Comparison of ENCODE assay signal across 18 cellular contexts in genomic region chr6:33373950-33374349, GRCh38. TPM values are rescaled to one million over a fixed set of nuclear protein-coding genes. Genes with fewer than 3 reads are reported as not detected.
DNase-seq lines count a peak whose midpoint lies in the region; ATAC-seq and TF ChIP-seq lines count a peak whose summit lies in the region.
"Had no signal": no experiment of that assay in that cellular context is flagged by ENCODE, and none has a peak within 500 bp of the region (broad histone marks: within the 10 kb centered on the region; RNA-seq: fewer than 3 reads in every experiment).

No MANE protein-coding gene starts in this region.

- peak overlapping the region; percentile 35 for H3K4me3 Mint-ChIP-seq in natural killer cell
- H3K4me3 Mint-ChIP-seq: activated CD4-positive, alpha-beta T cell treated with anti-CD3 and anti-CD28 coated beads for 36 hours had no signal

- H3K27ac Mint-ChIP-seq in natural killer cell, result peak overlapping the region; percentile 85 to 91
- H3K27ac Mint-ChIP-seq: activated CD4-positive, alpha-beta T cell treated with anti-CD3 and anti-CD28 coated beads for 36 hours had no signal

- TF ChIP-seq EP300 in upper lobe of left lung (IDR thresholded peaks at IDR 0.05), result no peak
- TF ChIP-seq EP300 in transverse colon (IDR thresholded peaks at IDR 0.05; ENCODE audit: low read depth), result no peak

- in situ Hi-C loops in mammary epithelial cell (cut with MboI; ENCODE audit: low sequenced_read_pairs in 2 of 2) (no loop called here), transverse colon (cut with MboI; ENCODE audit: low pct_ligation_motif_present in 1 of 4, low pct_unique_long_range_greater_than_20kb in 1 of 4, low sequenced_read_pairs in 3 of 4) (no loop called here)

- BruUV-seq in mammary epithelial cell (replicated peaks; lab: Mats Ljungman, UMichigan), result no TSS peak

- TF ChIP-seq CTCF in RWPE2 (IDR thresholded peaks at IDR 0.05; ENCODE audit: poor library complexity, severe bottlenecking) (no peak), mammary epithelial cell (conservative IDR thresholded peaks at IDR 0.05 in 1 of 2, IDR thresholded peaks at IDR 0.05 in 1 of 2; ENCODE audit: extremely low read depth in 1 of 2, insufficient read depth in 1 of 2, low read depth in 1 of 2, low read length in 2 of 2) (no peak), natural killer cell (IDR thresholded peaks at IDR 0.05) (no peak), upper lobe of left lung (IDR thresholded peaks at IDR 0.05) (no peak), transverse colon (IDR thresholded peaks at IDR 0.05) (no peak)

- no peak for DNase-seq in RWPE2 (ENCODE audit: low spot score)
- DNase-seq in mammary epithelial cell, result no peak
- DNase-seq in natural killer cell, result no peak
- DNase-seq in upper lobe of left lung, result no peak
- DNase-seq in transverse colon, result no peak
- DNase-seq in DMS53 treated with DMSO at 0.1 percent for 48 hours (lab: John Stamatoyannopoulos, UW; ENCODE audit: unreplicated experiment), result no peak
- no peak for DNase-seq in activated T-cell treated with anti-CD3 and anti-CD28 coated beads, Interleukin-2, amount 50 U/mL, for 1 hour
- DNase-seq: activated CD4-positive, alpha-beta T cell treated with anti-CD3 and anti-CD28 coated beads for 36 hours; activated naive CD4-positive, alpha-beta T cell treated with anti-CD3 and anti-CD28 coated beads, Interleukin-2, amount 50 U/mL, for 16 hours; DMS153; GOT3; heart right ventricle; NCI-H2029 treated with DMSO at 0.1 percent for 48 hours; NCI-H526; stimulated activated CD4-positive, alpha-beta T cell treated with anti-CD3 and anti-CD28 coated beads, Interleukin-1b, Interleukin-23, amount 100 ng/mL, for 48 hours had no signal

- dilution Hi-C loops in mammary epithelial cell (cut with HindIII; ENCODE audit: low sequenced_read_pairs), result no loop called here

- H3K27me3 ChIP-seq in RWPE2 (ENCODE audit: insufficient read depth, poor library complexity, severe bottlenecking) (no peaks in the 10 kb centered on the region), mammary epithelial cell (ENCODE audit: insufficient read depth, low read length) (no peaks in the 10 kb centered on the region), upper lobe of left lung (no peaks in the 10 kb centered on the region), transverse colon (no peaks in the 10 kb centered on the region)
- H3K27me3 ChIP-seq: heart right ventricle, SJSA1 had no signal

- H3K36me3 ChIP-seq in RWPE2 (ENCODE audit: low read depth) (no peaks in the 10 kb centered on the region), mammary epithelial cell (ENCODE audit: insufficient read depth, low read length) (no peaks in the 10 kb centered on the region), upper lobe of left lung (no peaks in the 10 kb centered on the region), transverse colon (no peaks in the 10 kb centered on the region)
- H3K36me3 ChIP-seq: heart right ventricle, SJSA1 had no signal

- no peaks in the 10 kb centered on the region for H4K20me1 ChIP-seq in mammary epithelial cell (ENCODE audit: insufficient read depth, low read length)

- intact Hi-C loops in mammary epithelial cell (cut with micrococcal nuclease) (loop anchor here (10.0 kb wide), 1 partner anchor 709 kb away; the partner anchor contains the start of gene HLA-DQB1), natural killer cell (cut with micrococcal nuclease) (no loop called here), transverse colon (cut with DNase I; ENCODE audit: low total_unique reads) (no loop called here)

- no peaks in the 10 kb centered on the region for H3K36me3 Mint-ChIP-seq in natural killer cell
- H3K36me3 Mint-ChIP-seq: brain had no signal

- H3K27ac ChIP-seq in RWPE2 (ENCODE audit: poor library complexity, severe bottlenecking) (peak overlapping the region; percentile 43), mammary epithelial cell (ENCODE audit: insufficient read depth, low read depth, low read length) (no peak overlapping the region), upper lobe of left lung (peak overlapping the region in 3 of 4 donors; percentile 28 to 85 (median 78)), transverse colon (peak overlapping the region in 1 of 4 donors; percentile 67)
- H3K27ac ChIP-seq: SJSA1 had no signal

- peak overlapping the region; percentile 65 for H2AFZ ChIP-seq in mammary epithelial cell (ENCODE audit: low read depth, low read length)

- CTCF ChIA-PET in mammary epithelial cell (lab: Charles Lee; ENCODE audit: low non-redundant PET), result interaction anchor here (0.7 kb wide), 1 partner anchor 337 kb away, joined by 3 read pairs; the partner anchor contains the start of gene UQCC2

- ATAC-seq in RWPE2 (ENCODE audit: low read depth) (no peak), natural killer cell (peak; percentile 57 to 75 (median 72)), upper lobe of left lung (ENCODE audit: low FRiP score in 2 of 2) (no peak), GM21515 (IDR thresholded peaks at IDR 0.05; ENCODE audit: unreplicated experiment) (no peak)
- ATAC-seq: activated CD4-positive, alpha-beta T cell treated with anti-CD3 and anti-CD28 coated beads for 36 hours; heart right ventricle had no signal

- peaks cover 23% of the 10 kb centered on the region for H3K4me1 ChIP-seq in RWPE2 (ENCODE audit: insufficient read depth, poor library complexity, severe bottlenecking)
- peaks cover 22% of the 10 kb centered on the region for H3K4me1 ChIP-seq in mammary epithelial cell (ENCODE audit: insufficient read depth, low read length)
- H3K4me1 ChIP-seq in upper lobe of left lung, result peaks cover 23 to 35% (median 27%) of the 10 kb centered on the region in 4 donors
- H3K4me1 ChIP-seq in transverse colon, result peaks cover 0 to 21% (median 16%) of the 10 kb centered on the region in 4 donors
- H3K4me1 ChIP-seq: SJSA1 had no signal

- no peak overlapping the region for H3K9ac ChIP-seq in mammary epithelial cell (ENCODE audit: insufficient read depth, low read length)

- no peaks in the 10 kb centered on the region for H3K27me3 Mint-ChIP-seq in natural killer cell (ENCODE audit: low read depth in 2 of 2)
- H3K27me3 Mint-ChIP-seq: activated CD4-positive, alpha-beta T cell treated with anti-CD3 and anti-CD28 coated beads for 36 hours; brain had no signal

- H3K4me3 ChIP-seq in RWPE2 (ENCODE audit: severe bottlenecking), result no peak overlapping the region
- no peak overlapping the region for H3K4me3 ChIP-seq in mammary epithelial cell (replicated peaks in 1 of 3; ENCODE audit: insufficient read depth in 1 of 3, low read depth in 2 of 3, low read length in 3 of 3)
- no peak overlapping the region for H3K4me3 ChIP-seq in upper lobe of left lung
- no peak overlapping the region for H3K4me3 ChIP-seq in transverse colon
- H3K4me3 ChIP-seq: heart right ventricle, SJSA1 had no signal

- peak overlapping the region; percentile 40 for H3K4me2 ChIP-seq in mammary epithelial cell (ENCODE audit: insufficient read depth, low read depth, low read length)

- peaks cover 11 to 24% of the 10 kb centered on the region in 2 donors for H3K4me1 Mint-ChIP-seq in natural killer cell

- H3K9me3 Mint-ChIP-seq in natural killer cell, result no peaks in the 10 kb centered on the region

- WGBS in mammary epithelial cell (ENCODE audit: low coverage, missing lambda C conversion rate), result 73% methylated on average over 4 of the region's 4 CpGs
- WGBS in upper lobe of left lung, 2 donors, result 64% methylated on average over 4 of the region's 4 CpGs
- WGBS in transverse colon (ENCODE audit: low coverage in 1 of 2), 2 donors, result 66% methylated on average over 4 of the region's 4 CpGs; no CpG with 5 or more reads in 1 of the 2 donors

- H3K79me2 ChIP-seq in mammary epithelial cell (ENCODE audit: insufficient read depth, low read length), result no peaks in the 10 kb centered on the region

- TF ChIP-seq POLR2A in upper lobe of left lung (IDR thresholded peaks at IDR 0.05) (no peak), transverse colon (IDR thresholded peaks at IDR 0.05) (no peak)

- no peaks in the 10 kb centered on the region for H3K9me3 ChIP-seq in RWPE2 (ENCODE audit: severe bottlenecking)
- H3K9me3 ChIP-seq in mammary epithelial cell (replicated peaks; ENCODE audit: insufficient read depth, low read length), result no peaks in the 10 kb centered on the region
- no peaks in the 10 kb centered on the region for H3K9me3 ChIP-seq in upper lobe of left lung
- H3K9me3 ChIP-seq in transverse colon, result no peaks in the 10 kb centered on the region
- H3K9me3 ChIP-seq: heart right ventricle, SJSA1 had no signal

RNA-seq across cellular contexts. Expression of gene KIFC1, which starts 17.7 kb away (rescaled TPM):
- 10 to 100 TPM in 1 of 2 donors, 1 to 10 TPM in 1; 2.8 to 36.7 TPM for total RNA-seq in mammary epithelial cell
- 47.5 TPM for polyA plus RNA-seq in mammary epithelial cell
- 45.2 TPM for polyA minus RNA-seq in mammary epithelial cell
- total RNA-seq in natural killer cell, result 1 to 10 TPM; 2.7 to 4.6 (median 3.3) TPM
- total RNA-seq in upper lobe of left lung, result 10 to 100 TPM in 1 of 6 donors, 1 to 10 TPM in 5; 1.2 to 11.8 (median 4.4) TPM
- total RNA-seq in transverse colon, result 10 to 100 TPM in 1 of 4 donors, 1 to 10 TPM in 3; 2.6 to 51.5 (median 5.8) TPM

RNA-seq across cellular contexts. Expression of gene PHF1, which starts 36.9 kb away (rescaled TPM):
- total RNA-seq in mammary epithelial cell (10 to 100 TPM; 15.7 to 31.7 TPM), natural killer cell (100 to 1,000 TPM; 262 to 392 (median 322) TPM), upper lobe of left lung (100 to 1,000 TPM in 1 of 6 donors, 10 to 100 TPM in 5; 61.7 to 150 (median 65.5) TPM), transverse colon (100 to 1,000 TPM in 1 of 4 donors, 10 to 100 TPM in 3; 47.8 to 110 (median 48.4) TPM)
- 19.0 TPM for polyA plus RNA-seq in mammary epithelial cell
- polyA minus RNA-seq in mammary epithelial cell, result 56.0 TPM

RNA-seq across cellular contexts. Expression of gene CUTA, which starts 44.0 kb away (rescaled TPM):
- 100 to 1,000 TPM in 1 of 2 donors, 10 to 100 TPM in 1; 81.4 to 181 TPM for total RNA-seq in mammary epithelial cell
- 232 TPM for polyA plus RNA-seq in mammary epithelial cell
- polyA minus RNA-seq in mammary epithelial cell, result 160 TPM
- total RNA-seq in natural killer cell, result 100 to 1,000 TPM; 166 to 186 (median 184) TPM
- total RNA-seq in upper lobe of left lung, result 100 to 1,000 TPM in 4 of 6 donors, 10 to 100 TPM in 2; 53.4 to 171 (median 112) TPM
- total RNA-seq in transverse colon, result 100 to 1,000 TPM in 2 of 4 donors, 10 to 100 TPM in 2; 18.9 to 134 (median 91.3) TPM

RNA-seq across cellular contexts. Expression of gene SYNGAP1, which starts 45.9 kb away (rescaled TPM):
- total RNA-seq in mammary epithelial cell, result 10 to 100 TPM in 1 of 2 donors, 1 to 10 TPM in 1; 4.2 to 17.7 TPM
- polyA plus RNA-seq in mammary epithelial cell, result 3.2 TPM
- 1.8 TPM for polyA minus RNA-seq in mammary epithelial cell
- 10 to 100 TPM; 43.5 to 61.6 (median 55.8) TPM for total RNA-seq in natural killer cell
- total RNA-seq in upper lobe of left lung, result 10 to 100 TPM in 5 of 6 donors, 1 to 10 TPM in 1; 8.2 to 57.6 (median 19.5) TPM
- 10 to 100 TPM in 2 of 4 donors, 1 to 10 TPM in 2; 4.9 to 37.2 (median 11.1) TPM for total RNA-seq in transverse colon

RNA-seq across cellular contexts. Expression of gene DAXX, which starts 51.2 kb away (rescaled TPM):
- total RNA-seq in mammary epithelial cell, result 10 to 100 TPM; 35.0 to 49.3 TPM
- 25.9 TPM for polyA plus RNA-seq in mammary epithelial cell
- polyA minus RNA-seq in mammary epithelial cell, result 80.0 TPM
- total RNA-seq in natural killer cell, result 10 to 100 TPM; 50.7 to 76.7 (median 51.6) TPM
- total RNA-seq in upper lobe of left lung, result 10 to 100 TPM; 29.3 to 57.6 (median 43.5) TPM
- 100 to 1,000 TPM in 1 of 4 donors, 10 to 100 TPM in 3; 40.7 to 302 (median 52.6) TPM for total RNA-seq in transverse colon

Comparison
In these comparisons a context has a peak if more than half of its experiments do, and no peak if none do; other contexts are left out.
1. ATAC-seq: peak in natural killer cell (3 of 3); none in RWPE2 (single experiment), upper lobe of left lung (0 of 2) and GM21515 (single experiment).